In genomic region chr3:172154768-172155649, GRCh38 we compare ENCODE assay signal across 9 cellular contexts.
DNase-seq lines count a peak whose midpoint lies in the region; ATAC-seq lines count a peak whose summit lies in the region.
"Had no signal": no experiment of that assay in that cellular context is flagged by ENCODE, and none has a peak within 500 bp of the region (broad histone marks: within the 10 kb centered on the region; RNA-seq: fewer than 3 reads in every experiment).

No MANE protein-coding gene starts in this region.

- H3K27ac ChIP-seq in epithelial cell of prostate, result peak overlapping the region; percentile 90

- DNase-seq in epithelial cell of prostate (ENCODE audit: low read depth, low spot score) (no peak), HCEC 1CT (no peak), HK-2 (ENCODE audit: unreplicated experiment) (no peak)
- no peak for DNase-seq in stimulated activated naive CD8-positive, alpha-beta T cell treated with anti-CD3 and anti-CD28 coated beads, Interleukin-15, amount 100 ng/mL, for 72 hours
- DNase-seq: activated effector memory CD4-positive, alpha-beta T cell treated with Interleukin-2 at 50 U/mL for 16 hours; NCI-H510A had no signal

- H3K9me3 Mint-ChIP-seq in stimulated activated naive CD8-positive, alpha-beta T cell treated with anti-CD3 and anti-CD28 coated beads, Interleukin-15, amount 100 ng/mL, for 72 hours, result no peaks in the 10 kb centered on the region

- peak; percentile 80 for ATAC-seq in GM19467 (IDR thresholded peaks at IDR 0.05; ENCODE audit: unreplicated experiment)
- ATAC-seq in HG03139 (IDR thresholded peaks at IDR 0.05; ENCODE audit: unreplicated experiment), result peak; percentile 67
- peak; percentile 58 for ATAC-seq in stimulated activated naive CD8-positive, alpha-beta T cell treated with anti-CD3 and anti-CD28 coated beads, Interleukin-15, amount 100 ng/mL, for 72 hours
- ATAC-seq in esophagus mucosa, result no peak

- peak overlapping the region in 1 of 2 donors; percentile 50 for H3K27ac Mint-ChIP-seq in stimulated activated naive CD8-positive, alpha-beta T cell treated with anti-CD3 and anti-CD28 coated beads, Interleukin-15, amount 100 ng/mL, for 72 hours

- peaks cover 31% of the 10 kb centered on the region for H3K4me1 Mint-ChIP-seq in stimulated activated naive CD8-positive, alpha-beta T cell treated with anti-CD3 and anti-CD28 coated beads, Interleukin-15, amount 100 ng/mL, for 72 hours

- H3K4me3 Mint-ChIP-seq in stimulated activated naive CD8-positive, alpha-beta T cell treated with anti-CD3 and anti-CD28 coated beads, Interleukin-15, amount 100 ng/mL, for 72 hours, result no peak overlapping the region

- no peaks in the 10 kb centered on the region for H3K27me3 Mint-ChIP-seq in stimulated activated naive CD8-positive, alpha-beta T cell treated with anti-CD3 and anti-CD28 coated beads, Interleukin-15, amount 100 ng/mL, for 72 hours
